Comparison of ENCODE assay signal across 16 cellular contexts in genomic region chr1:226629896-226630550, GRCh38.
DNase-seq lines count a peak whose midpoint lies in the region; ATAC-seq and TF ChIP-seq lines count a peak whose summit lies in the region.
"Had no signal": no experiment of that assay in that cellular context is flagged by ENCODE, and none has a peak within 500 bp of the region (broad histone marks: within the 10 kb centered on the region; RNA-seq: fewer than 3 reads in every experiment).

No MANE protein-coding gene starts in this region.

- H3K9me3 Mint-ChIP-seq in activated CD8-positive, alpha-beta T cell treated with anti-CD3 and anti-CD28 coated beads for 36 hours, result peaks cover 14% of the 10 kb centered on the region
- no peaks in the 10 kb centered on the region for H3K9me3 Mint-ChIP-seq in activated CD8-positive, alpha-beta T cell treated with anti-CD3 and anti-CD28 coated beads, Interleukin-2, amount 10 ng/mL, durations not matched to agents 7 days and 5 days (ENCODE audit: insufficient read depth)
- no peaks in the 10 kb centered on the region for H3K9me3 Mint-ChIP-seq in natural killer cell treated with Interleukin-12 subunit alpha and Interleukin-12 subunit beta and Interleukin-15 and Interleukin-18, amount 100 ng/mL, for 72 hours
- no peaks in the 10 kb centered on the region for H3K9me3 Mint-ChIP-seq in natural killer cell
- no peaks in the 10 kb centered on the region for H3K9me3 Mint-ChIP-seq in naive thymus-derived CD8-positive, alpha-beta T cell
- H3K9me3 Mint-ChIP-seq: neural progenitor cell had no signal

- peaks cover 61% of the 10 kb centered on the region for H3K4me1 Mint-ChIP-seq in activated CD8-positive, alpha-beta T cell treated with anti-CD3 and anti-CD28 coated beads for 36 hours (ENCODE audit: low read depth)
- peaks cover 39% of the 10 kb centered on the region for H3K4me1 Mint-ChIP-seq in activated CD8-positive, alpha-beta T cell treated with anti-CD3 and anti-CD28 coated beads, Interleukin-2, amount 10 ng/mL, durations not matched to agents 7 days and 5 days (ENCODE audit: low read depth)
- H3K4me1 Mint-ChIP-seq in natural killer cell treated with Interleukin-12 subunit alpha and Interleukin-12 subunit beta and Interleukin-15 and Interleukin-18, amount 100 ng/mL, for 72 hours (ENCODE audit: low read depth in 2 of 2), result peaks cover 18 to 24% of the 10 kb centered on the region in 2 donors
- peaks cover 25 to 30% of the 10 kb centered on the region in 2 donors for H3K4me1 Mint-ChIP-seq in natural killer cell
- H3K4me1 Mint-ChIP-seq in naive thymus-derived CD8-positive, alpha-beta T cell, result peaks cover 38 to 60% (median 55%) of the 10 kb centered on the region in 4 donors

- H3K27me3 Mint-ChIP-seq in activated CD8-positive, alpha-beta T cell treated with anti-CD3 and anti-CD28 coated beads for 36 hours, result no peaks in the 10 kb centered on the region
- no peaks in the 10 kb centered on the region for H3K27me3 Mint-ChIP-seq in activated CD8-positive, alpha-beta T cell treated with anti-CD3 and anti-CD28 coated beads, Interleukin-2, amount 10 ng/mL, durations not matched to agents 7 days and 5 days (ENCODE audit: low read depth)
- no peaks in the 10 kb centered on the region for H3K27me3 Mint-ChIP-seq in natural killer cell treated with Interleukin-12 subunit alpha and Interleukin-12 subunit beta and Interleukin-15 and Interleukin-18, amount 100 ng/mL, for 72 hours
- H3K27me3 Mint-ChIP-seq in natural killer cell (ENCODE audit: low read depth in 2 of 2), result peaks cover 0 to 3% of the 10 kb centered on the region in 2 donors
- no peaks in the 10 kb centered on the region for H3K27me3 Mint-ChIP-seq in naive thymus-derived CD8-positive, alpha-beta T cell

- H3K4me3 Mint-ChIP-seq in activated CD8-positive, alpha-beta T cell treated with anti-CD3 and anti-CD28 coated beads for 36 hours, result no peak overlapping the region
- H3K4me3 Mint-ChIP-seq in activated CD8-positive, alpha-beta T cell treated with anti-CD3 and anti-CD28 coated beads, Interleukin-2, amount 10 ng/mL, durations not matched to agents 7 days and 5 days, result no peak overlapping the region
- no peak overlapping the region for H3K4me3 Mint-ChIP-seq in natural killer cell treated with Interleukin-12 subunit alpha and Interleukin-12 subunit beta and Interleukin-15 and Interleukin-18, amount 100 ng/mL, for 72 hours
- no peak overlapping the region for H3K4me3 Mint-ChIP-seq in natural killer cell
- H3K4me3 Mint-ChIP-seq in naive thymus-derived CD8-positive, alpha-beta T cell, result peak overlapping the region in 1 of 10 donors; percentile 5
- H3K4me3 Mint-ChIP-seq: neural progenitor cell had no signal

- intact Hi-C loops in activated CD8-positive, alpha-beta T cell treated with anti-CD3 and anti-CD28 coated beads for 36 hours (cut with micrococcal nuclease), result loop anchor here (5.0 kb wide), 1 partner anchor 197 kb away; no protein-coding TSS in a partner anchor
- intact Hi-C loops in natural killer cell (cut with micrococcal nuclease), result no loop called here

- peaks cover 45% of the 10 kb centered on the region for H3K36me3 Mint-ChIP-seq in activated CD8-positive, alpha-beta T cell treated with anti-CD3 and anti-CD28 coated beads for 36 hours (ENCODE audit: low read depth)
- H3K36me3 Mint-ChIP-seq in activated CD8-positive, alpha-beta T cell treated with anti-CD3 and anti-CD28 coated beads, Interleukin-2, amount 10 ng/mL, durations not matched to agents 7 days and 5 days (ENCODE audit: low read depth), result peaks cover 20% of the 10 kb centered on the region
- H3K36me3 Mint-ChIP-seq in natural killer cell treated with Interleukin-12 subunit alpha and Interleukin-12 subunit beta and Interleukin-15 and Interleukin-18, amount 100 ng/mL, for 72 hours, result no peaks in the 10 kb centered on the region
- H3K36me3 Mint-ChIP-seq in natural killer cell, result no peaks in the 10 kb centered on the region
- H3K36me3 Mint-ChIP-seq in naive thymus-derived CD8-positive, alpha-beta T cell, result peaks cover 0 to 46% (median 4%) of the 10 kb centered on the region in 3 donors

- CTCF ChIA-PET in activated CD8-positive, alpha-beta T cell treated with anti-CD3 and anti-CD28 coated beads for 36 hours (lab: Charles Lee), result interaction anchor here (1.4 to 7.9 kb wide), 3 partner anchors 57 to 196 kb away, joined by 3 to 133 read pairs (median 73); partner anchors contain the start of gene ITPKB
- CTCF ChIA-PET in activated CD8-positive, alpha-beta T cell treated with anti-CD3 and anti-CD28 coated beads, Interleukin-2, amount 10 ng/mL, durations not matched to agents 7 days and 5 days (lab: Charles Lee), result interaction anchor here (1.1 to 1.3 kb wide), 3 partner anchors 57 to 253 kb away, joined by 3 to 4 read pairs (median 3); no protein-coding TSS in a partner anchor

- no peak for ATAC-seq in activated CD8-positive, alpha-beta T cell treated with anti-CD3 and anti-CD28 coated beads for 36 hours
- no peak for ATAC-seq in activated CD8-positive, alpha-beta T cell treated with anti-CD3 and anti-CD28 coated beads, Interleukin-2, amount 10 ng/mL, durations not matched to agents 7 days and 5 days
- ATAC-seq in natural killer cell treated with Interleukin-12 subunit alpha and Interleukin-12 subunit beta and Interleukin-15 and Interleukin-18, amount 100 ng/mL, for 72 hours, result no peak
- ATAC-seq in natural killer cell (no peak), HG03439 (IDR thresholded peaks at IDR 0.05; ENCODE audit: unreplicated experiment) (no peak)
- no peak for ATAC-seq in naive thymus-derived CD8-positive, alpha-beta T cell
- ATAC-seq: A549 had no signal

- POLR2A ChIA-PET in activated CD8-positive, alpha-beta T cell treated with anti-CD3 and anti-CD28 coated beads for 36 hours (lab: Charles Lee), result no interaction called here
- POLR2A ChIA-PET in activated CD8-positive, alpha-beta T cell treated with anti-CD3 and anti-CD28 coated beads, Interleukin-2, amount 10 ng/mL, durations not matched to agents 7 days and 5 days (lab: Charles Lee), result no interaction called here
- POLR2A ChIA-PET in naive thymus-derived CD8-positive, alpha-beta T cell (lab: Charles Lee), result interaction anchor here (0.6 to 1.2 kb wide), 3 partner anchors 102 to 199 kb away, joined by 3 to 4 read pairs (median 4); no protein-coding TSS in a partner anchor

- peak overlapping the region; percentile 21 for H3K27ac Mint-ChIP-seq in activated CD8-positive, alpha-beta T cell treated with anti-CD3 and anti-CD28 coated beads for 36 hours
- H3K27ac Mint-ChIP-seq in activated CD8-positive, alpha-beta T cell treated with anti-CD3 and anti-CD28 coated beads, Interleukin-2, amount 10 ng/mL, durations not matched to agents 7 days and 5 days, result no peak overlapping the region
- H3K27ac Mint-ChIP-seq in natural killer cell treated with Interleukin-12 subunit alpha and Interleukin-12 subunit beta and Interleukin-15 and Interleukin-18, amount 100 ng/mL, for 72 hours, result peak overlapping the region in 1 of 2 donors; percentile 65
- H3K27ac Mint-ChIP-seq in natural killer cell, result peak overlapping the region in 1 of 2 donors; percentile 69
- peak overlapping the region; percentile 14 to 94 (median 72) for H3K27ac Mint-ChIP-seq in naive thymus-derived CD8-positive, alpha-beta T cell
- H3K27ac Mint-ChIP-seq: neural progenitor cell had no signal

- no peak for DNase-seq in activated CD8-positive, alpha-beta T cell treated with anti-CD3 and anti-CD28 coated beads for 36 hours
- no peak for DNase-seq in activated CD8-positive, alpha-beta T cell treated with anti-CD3 and anti-CD28 coated beads, Interleukin-2, amount 10 ng/mL, durations not matched to agents 7 days and 5 days
- peak; percentile 53 for DNase-seq in natural killer cell treated with Interleukin-12 subunit alpha and Interleukin-12 subunit beta and Interleukin-15 and Interleukin-18, amount 100 ng/mL, for 72 hours (ENCODE audit: low spot score)
- DNase-seq in natural killer cell (no peak), NCI-H187 treated with DMSO at 0.1 percent for 48 hours (lab: John Stamatoyannopoulos, UW) (no peak), cerebellar cortex (ENCODE audit: low spot score) (no peak)
- peak in 1 of 10 donors; percentile 47 for DNase-seq in naive thymus-derived CD8-positive, alpha-beta T cell
- DNase-seq: activated CD4-positive, alpha-beta T cell treated with anti-CD3 and anti-CD28 coated beads, Interleukin-2, amount 50 U/mL, for 4 hours; Calu3; midbrain; NCI-H1930; NCI-H345; SIG-M5 had no signal

- no peak for TF ChIP-seq CTCF in activated CD8-positive, alpha-beta T cell treated with anti-CD3 and anti-CD28 coated beads for 36 hours (IDR thresholded peaks at IDR 0.05)
- TF ChIP-seq CTCF in natural killer cell (IDR thresholded peaks at IDR 0.05), result no peak
